In the genomic region with DNA sequence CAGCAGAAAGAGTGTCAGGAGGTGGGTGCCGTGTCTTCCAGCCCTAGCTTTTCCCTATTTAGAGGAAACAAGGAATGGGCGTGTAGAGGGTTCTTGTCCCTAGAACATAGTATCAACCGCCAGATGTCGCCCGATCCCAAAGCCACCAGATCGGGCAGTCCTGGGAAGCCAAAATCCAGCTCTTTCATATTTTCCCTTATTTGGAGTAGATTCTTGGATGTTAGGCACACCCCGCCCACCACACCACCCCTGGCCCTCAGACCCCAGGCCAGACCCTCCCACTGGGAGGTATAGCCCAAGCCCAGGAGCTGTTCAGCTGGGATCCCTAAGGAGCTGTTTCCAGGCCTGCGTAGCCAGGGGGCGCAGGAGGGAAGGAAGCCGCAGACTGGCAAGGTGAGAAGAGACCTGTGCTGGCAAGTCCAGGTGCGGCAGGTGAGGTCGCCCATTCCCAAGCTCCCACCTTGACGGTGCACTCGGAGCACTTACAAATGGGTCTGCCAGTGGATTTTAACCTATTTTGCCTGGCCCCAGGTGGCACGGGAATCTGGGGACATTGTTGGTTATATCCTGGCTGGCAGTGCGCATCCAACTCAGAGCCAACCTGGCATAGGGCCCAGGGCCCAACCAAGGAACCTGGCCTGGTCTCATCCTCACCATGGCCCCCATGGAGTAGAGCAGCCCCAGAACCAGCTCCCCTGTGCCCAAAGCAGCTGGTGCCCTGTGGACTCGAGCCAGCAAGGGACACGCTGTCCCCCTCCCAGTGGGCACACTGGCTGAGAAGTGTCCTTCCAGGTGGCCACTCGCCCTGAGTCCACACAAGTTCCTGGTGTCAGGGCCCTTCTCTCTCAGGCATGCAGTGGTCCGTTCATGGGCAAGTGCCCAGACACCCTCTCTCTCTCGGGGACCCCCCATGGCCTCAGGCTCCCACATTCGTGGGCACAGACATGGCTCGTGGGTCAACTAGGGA, we compare ENCODE assay signal across 1 cellular context.
TF ChIP-seq lines count a peak whose summit lies in the region.

No MANE protein-coding gene starts in this region.

TF ChIP-seq in GM23338, 12 proteins besides CTCF, POLR2A, EP300 and RAD21 (continued from another document):
- TF ChIP-seq, protein P1, sequence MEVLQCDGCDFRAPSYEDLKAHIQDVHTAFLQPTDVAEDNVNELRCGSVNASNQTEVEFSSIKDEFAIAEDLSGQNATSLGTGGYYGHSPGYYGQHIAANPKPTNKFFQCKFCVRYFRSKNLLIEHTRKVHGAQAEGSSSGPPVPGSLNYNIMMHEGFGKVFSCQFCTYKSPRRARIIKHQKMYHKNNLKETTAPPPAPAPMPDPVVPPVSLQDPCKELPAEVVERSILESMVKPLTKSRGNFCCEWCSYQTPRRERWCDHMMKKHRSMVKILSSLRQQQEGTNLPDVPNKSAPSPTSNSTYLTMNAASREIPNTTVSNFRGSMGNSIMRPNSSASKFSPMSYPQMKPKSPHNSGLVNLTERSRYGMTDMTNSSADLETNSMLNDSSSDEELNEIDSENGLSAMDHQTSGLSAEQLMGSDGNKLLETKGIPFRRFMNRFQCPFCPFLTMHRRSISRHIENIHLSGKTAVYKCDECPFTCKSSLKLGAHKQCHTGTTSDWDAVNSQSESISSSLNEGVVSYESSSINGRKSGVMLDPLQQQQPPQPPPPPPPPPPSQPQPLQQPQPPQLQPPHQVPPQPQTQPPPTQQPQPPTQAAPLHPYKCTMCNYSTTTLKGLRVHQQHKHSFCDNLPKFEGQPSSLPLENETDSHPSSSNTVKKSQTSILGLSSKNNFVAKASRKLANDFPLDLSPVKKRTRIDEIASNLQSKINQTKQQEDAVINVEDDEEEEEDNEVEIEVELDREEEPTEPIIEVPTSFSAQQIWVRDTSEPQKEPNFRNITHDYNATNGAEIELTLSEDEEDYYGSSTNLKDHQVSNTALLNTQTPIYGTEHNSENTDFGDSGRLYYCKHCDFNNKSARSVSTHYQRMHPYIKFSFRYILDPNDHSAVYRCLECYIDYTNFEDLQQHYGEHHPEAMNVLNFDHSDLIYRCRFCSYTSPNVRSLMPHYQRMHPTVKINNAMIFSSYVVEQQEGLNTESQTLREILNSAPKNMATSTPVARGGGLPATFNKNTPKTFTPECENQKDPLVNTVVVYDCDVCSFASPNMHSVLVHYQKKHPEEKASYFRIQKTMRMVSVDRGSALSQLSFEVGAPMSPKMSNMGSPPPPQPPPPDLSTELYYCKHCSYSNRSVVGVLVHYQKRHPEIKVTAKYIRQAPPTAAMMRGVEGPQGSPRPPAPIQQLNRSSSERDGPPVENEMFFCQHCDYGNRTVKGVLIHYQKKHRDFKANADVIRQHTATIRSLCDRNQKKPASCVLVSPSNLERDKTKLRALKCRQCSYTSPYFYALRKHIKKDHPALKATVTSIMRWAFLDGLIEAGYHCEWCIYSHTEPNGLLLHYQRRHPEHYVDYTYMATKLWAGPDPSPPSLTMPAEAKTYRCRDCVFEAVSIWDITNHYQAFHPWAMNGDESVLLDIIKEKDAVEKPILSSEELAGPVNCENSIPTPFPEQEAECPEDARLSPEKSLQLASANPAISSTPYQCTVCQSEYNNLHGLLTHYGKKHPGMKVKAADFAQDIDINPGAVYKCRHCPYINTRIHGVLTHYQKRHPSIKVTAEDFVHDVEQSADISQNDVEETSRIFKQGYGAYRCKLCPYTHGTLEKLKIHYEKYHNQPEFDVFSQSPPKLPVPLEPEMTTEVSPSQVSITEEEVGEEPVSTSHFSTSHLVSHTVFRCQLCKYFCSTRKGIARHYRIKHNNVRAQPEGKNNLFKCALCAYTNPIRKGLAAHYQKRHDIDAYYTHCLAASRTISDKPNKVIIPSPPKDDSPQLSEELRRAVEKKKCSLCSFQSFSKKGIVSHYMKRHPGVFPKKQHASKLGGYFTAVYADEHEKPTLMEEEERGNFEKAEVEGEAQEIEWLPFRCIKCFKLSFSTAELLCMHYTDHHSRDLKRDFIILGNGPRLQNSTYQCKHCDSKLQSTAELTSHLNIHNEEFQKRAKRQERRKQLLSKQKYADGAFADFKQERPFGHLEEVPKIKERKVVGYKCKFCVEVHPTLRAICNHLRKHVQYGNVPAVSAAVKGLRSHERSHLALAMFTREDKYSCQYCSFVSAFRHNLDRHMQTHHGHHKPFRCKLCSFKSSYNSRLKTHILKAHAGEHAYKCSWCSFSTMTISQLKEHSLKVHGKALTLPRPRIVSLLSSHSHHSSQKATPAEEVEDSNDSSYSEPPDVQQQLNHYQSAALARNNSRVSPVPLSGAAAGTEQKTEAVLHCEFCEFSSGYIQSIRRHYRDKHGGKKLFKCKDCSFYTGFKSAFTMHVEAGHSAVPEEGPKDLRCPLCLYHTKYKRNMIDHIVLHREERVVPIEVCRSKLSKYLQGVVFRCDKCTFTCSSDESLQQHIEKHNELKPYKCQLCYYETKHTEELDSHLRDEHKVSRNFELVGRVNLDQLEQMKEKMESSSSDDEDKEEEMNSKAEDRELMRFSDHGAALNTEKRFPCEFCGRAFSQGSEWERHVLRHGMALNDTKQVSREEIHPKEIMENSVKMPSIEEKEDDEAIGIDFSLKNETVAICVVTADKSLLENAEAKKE (CRISPR knock-in tag; IDR thresholded peaks at IDR 0.05): no peak
- TF ChIP-seq ZNF114 (CRISPR knock-in tag; IDR thresholded peaks at IDR 0.05) (no peak), CREB1 (CRISPR knock-in tag; IDR thresholded peaks at IDR 0.05; ENCODE audit: low read depth) (no peak), EZH2phosphoT487 (IDR thresholded peaks at IDR 0.05; ENCODE audit: unreplicated experiment) (no peak), NANOG (IDR thresholded peaks at IDR 0.05; ENCODE audit: borderline replicate concordance) (no peak), JUNB (IDR thresholded peaks at IDR 0.05; ENCODE audit: unreplicated experiment) (no peak)
